Comparison of ENCODE assay signal across 21 cellular contexts in the genomic region with DNA sequence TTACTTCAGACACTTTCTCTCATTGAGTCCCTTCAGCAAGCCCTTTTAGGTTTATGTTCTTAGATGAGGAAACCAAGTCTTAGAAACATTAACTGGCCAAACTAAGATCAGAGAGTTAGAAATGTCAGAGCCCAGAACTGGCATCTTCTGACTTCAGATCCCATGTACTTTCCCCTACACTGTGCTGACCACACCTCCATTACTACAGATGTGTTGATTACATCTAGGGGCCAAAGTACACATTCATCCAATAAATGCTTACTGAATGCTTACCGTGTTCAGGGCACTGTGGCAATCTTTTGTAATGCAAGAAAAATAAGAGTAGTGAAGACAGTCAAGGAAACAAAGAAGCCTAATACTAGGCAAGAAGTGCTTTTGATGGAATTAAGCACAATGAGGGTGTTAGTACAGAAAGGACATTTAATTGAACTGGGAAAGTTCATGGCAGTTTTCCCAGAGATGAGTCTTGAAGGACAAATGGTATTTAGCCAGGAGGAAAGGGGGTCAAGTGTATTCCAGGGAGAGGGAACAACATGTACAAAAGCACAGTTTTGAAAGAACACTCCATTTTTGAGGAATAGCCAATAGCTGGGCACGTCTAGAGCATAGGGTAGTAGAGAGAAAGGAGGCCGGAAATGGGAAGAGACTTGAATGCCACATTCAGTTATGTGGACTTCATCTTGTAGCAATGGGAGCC.
A peak's percentile ranks its signal among the peaks of the same experiment; 100 is the strongest.
DNase-seq lines count a peak whose midpoint lies in the region; ATAC-seq, FAIRE-seq and TF ChIP-seq lines count a peak whose summit lies in the region.
"Had no signal": no experiment of that assay in that cellular context is flagged by ENCODE, and none has a peak within 500 bp of the region (broad histone marks: within the 10 kb centered on the region; RNA-seq: fewer than 3 reads in every experiment).

No MANE protein-coding gene starts in this region.

- TF ChIP-seq CTCF in 22Rv1 (IDR thresholded peaks at IDR 0.05), result no peak
- no peak for TF ChIP-seq CTCF in RWPE2 (IDR thresholded peaks at IDR 0.05; ENCODE audit: poor library complexity, severe bottlenecking)
- no peak for TF ChIP-seq CTCF in fibroblast of villous mesenchyme (IDR thresholded peaks at IDR 0.05; ENCODE audit: insufficient read depth, low read depth, low read length)
- TF ChIP-seq CTCF in pancreas (IDR thresholded peaks at IDR 0.05), result no peak
- TF ChIP-seq CTCF in GM10266 (IDR thresholded peaks at IDR 0.05; ENCODE audit: control insufficient read depth, insufficient read depth, low read depth, missing control alignments), result no peak

- peaks cover 43% of the 10 kb centered on the region for H3K4me1 ChIP-seq in RWPE2 (ENCODE audit: insufficient read depth, poor library complexity, severe bottlenecking)
- H3K4me1 ChIP-seq in pancreas, result no peaks in the 10 kb centered on the region
- H3K4me1 ChIP-seq: right lobe of liver had no signal

- DNase-seq in RWPE2 (ENCODE audit: low spot score) (no peak), fibroblast of villous mesenchyme (ENCODE audit: low read depth) (peak; percentile 44), pancreas (no peak), NCI-H1930 (lab: John Stamatoyannopoulos, UW) (no peak), GM10266 (ENCODE audit: extremely low spot score) (no peak), SKM-1 treated with dmso at 0.1 percent for 144 hours (lab: John Stamatoyannopoulos, UW; ENCODE audit: unreplicated experiment) (no peak)
- no peak for DNase-seq in NK-92 treated with Interleukin-12 subunit alpha and Interleukin-12 subunit beta, amount 100 ng/mL, for 24 hours (lab: John Stamatoyannopoulos, UW)
- DNase-seq: activated CD4-positive, alpha-beta T cell treated with anti-CD3 and anti-CD28 coated beads, Interleukin-2, amount 50 U/mL, for 1 hour; activated T-cell treated with anti-CD3 and anti-CD28 coated beads, Interleukin-2, amount 50 U/mL, for 72 hours; CD4-positive, alpha-beta memory T cell; effector CD8-positive, alpha-beta T cell; kidney glomerular epithelial cell; NCI-H1436 treated with DMSO at 0.1 percent for 48 hours; NCI-H510A treated with DMSO at 0.1 percent for 48 hours; right lobe of liver; RPMI8226; T-helper 9 cell had no signal

- no peaks in the 10 kb centered on the region for H3K27me3 ChIP-seq in RWPE2 (ENCODE audit: insufficient read depth, poor library complexity, severe bottlenecking)
- H3K27me3 ChIP-seq in pancreas, result no peaks in the 10 kb centered on the region
- H3K27me3 ChIP-seq: ascending aorta, right lobe of liver had no signal

- FAIRE-seq in pancreas (lab: Jason Lieb, UNC), result no peak
- FAIRE-seq: GM19239 had no signal

- H3K9me3 ChIP-seq in RWPE2 (ENCODE audit: severe bottlenecking) (no peaks in the 10 kb centered on the region), pancreas (no peaks in the 10 kb centered on the region)
- H3K9me3 ChIP-seq: ascending aorta, right lobe of liver had no signal

- no peak for ATAC-seq in RWPE2 (ENCODE audit: low read depth)
- ATAC-seq in pancreas, result peak in 3 of 4 donors; percentile 37 to 67 (median 67)
- ATAC-seq: natural killer cell treated with Interleukin-12 subunit alpha and Interleukin-12 subunit beta and Interleukin-15 and Interleukin-18, amount 100 ng/mL, for 72 hours had no signal

- H3K4me3 ChIP-seq in RWPE2 (ENCODE audit: severe bottlenecking) (no peak overlapping the region), fibroblast of villous mesenchyme (ENCODE audit: low read depth, low read length) (no peak overlapping the region), pancreas (no peak overlapping the region)
- H3K4me3 ChIP-seq: ascending aorta, right lobe of liver had no signal

- intact Hi-C loops in pancreas (cut with DNase I), result no loop called here

- WGBS in pancreas, 2 donors, result 59 to 66% methylated on average over 3 of the region's 3 CpGs

- H3K36me3 ChIP-seq in RWPE2 (ENCODE audit: low read depth) (no peaks in the 10 kb centered on the region), pancreas (no peaks in the 10 kb centered on the region)
- H3K36me3 ChIP-seq: ascending aorta, right lobe of liver had no signal

- H3K27ac ChIP-seq in 22Rv1 (peak overlapping the region; percentile 70), RWPE2 (ENCODE audit: poor library complexity, severe bottlenecking) (peak overlapping the region; percentile 68), pancreas (no peak overlapping the region)
- H3K27ac ChIP-seq: ascending aorta, right lobe of liver had no signal

Comparison
In these comparisons a context has a peak if more than half of its experiments do, and no peak if none do; other contexts are left out.
1. H3K27ac ChIP-seq: peak in 22Rv1 (single experiment) and RWPE2 (single experiment); none in pancreas (0 of 4).